15 cellular contexts compared by ENCODE assay signal in genomic region chr9:134724231-134724911, GRCh38.
DNase-seq lines count a peak whose midpoint lies in the region; ATAC-seq, FAIRE-seq and TF ChIP-seq lines count a peak whose summit lies in the region.
"Had no signal": no experiment of that assay in that cellular context is flagged by ENCODE, and none has a peak within 500 bp of the region (broad histone marks: within the 10 kb centered on the region; RNA-seq: fewer than 3 reads in every experiment).

No MANE protein-coding gene starts in this region.

- peaks cover 22% of the 10 kb centered on the region for H3K36me3 ChIP-seq in astrocyte (ENCODE audit: insufficient read depth, low read length)
- no peaks in the 10 kb centered on the region for H3K36me3 ChIP-seq in gastrocnemius medialis
- H3K36me3 ChIP-seq: right lobe of liver had no signal

- H3K9ac ChIP-seq in astrocyte (ENCODE audit: low read length), result peak overlapping the region; percentile 49

- H3K9me3 ChIP-seq in astrocyte (ENCODE audit: insufficient read depth, low read depth, low read length) (no peaks in the 10 kb centered on the region), gastrocnemius medialis (no peaks in the 10 kb centered on the region)
- H3K9me3 ChIP-seq: right lobe of liver had no signal

- H3K4me1 Mint-ChIP-seq in astrocyte (ENCODE audit: low read depth, unreplicated experiment), result peaks cover 30% of the 10 kb centered on the region
- H3K4me1 Mint-ChIP-seq in naive thymus-derived CD8-positive, alpha-beta T cell, result peaks cover 0 to 16% (median 5%) of the 10 kb centered on the region in 4 donors

- H3K4me3 Mint-ChIP-seq in astrocyte (ENCODE audit: unreplicated experiment), result no peak overlapping the region
- H3K4me3 Mint-ChIP-seq in naive thymus-derived CD8-positive, alpha-beta T cell, result no peak overlapping the region
- H3K4me3 Mint-ChIP-seq: activated naive CD8-positive, alpha-beta T cell; stimulated activated effector memory CD8-positive, alpha-beta T cell treated with anti-CD3 and anti-CD28 coated beads, Interleukin-12 subunit alpha, Interleukin-12 subunit beta, amount 100 ng/mL, for 72 hours had no signal

- intact Hi-C loops in left cardiac atrium (cut with DNase I) (no loop called here), gastrocnemius medialis (cut with DNase I; ENCODE audit: low total_unique reads) (no loop called here)

- peaks cover 36% of the 10 kb centered on the region for H3K36me3 Mint-ChIP-seq in astrocyte (ENCODE audit: low read depth, unreplicated experiment)
- H3K36me3 Mint-ChIP-seq in naive thymus-derived CD8-positive, alpha-beta T cell, result no peaks in the 10 kb centered on the region
- H3K36me3 Mint-ChIP-seq: activated naive CD8-positive, alpha-beta T cell; stimulated activated effector memory CD8-positive, alpha-beta T cell treated with anti-CD3 and anti-CD28 coated beads, Interleukin-12 subunit alpha, Interleukin-12 subunit beta, amount 100 ng/mL, for 72 hours had no signal

- TF ChIP-seq CTCF in astrocyte (IDR thresholded peaks at IDR 0.05; ENCODE audit: insufficient read depth, low read depth, low read length) (no peak), gastrocnemius medialis (IDR thresholded peaks at IDR 0.05 in 4 of 5, conservative IDR thresholded peaks at IDR 0.05 in 1 of 5) (no peak)

- FAIRE-seq in astrocyte (lab: Jason Lieb, UNC), result no peak

- ATAC-seq in left cardiac atrium, result peak; percentile 38 to 55
- peak; percentile 47 to 54 for ATAC-seq in gastrocnemius medialis
- no peak for ATAC-seq in GM21526 (IDR thresholded peaks at IDR 0.05; ENCODE audit: low FRiP score, unreplicated experiment)
- no peak for ATAC-seq in naive thymus-derived CD8-positive, alpha-beta T cell

- no peaks in the 10 kb centered on the region for H3K27me3 Mint-ChIP-seq in astrocyte (ENCODE audit: low read depth, unreplicated experiment)
- peaks cover 7 to 37% (median 18%) of the 10 kb centered on the region in 5 donors for H3K27me3 Mint-ChIP-seq in naive thymus-derived CD8-positive, alpha-beta T cell

- H3K27ac Mint-ChIP-seq in astrocyte (ENCODE audit: unreplicated experiment), result peak overlapping the region; percentile 72
- no peak overlapping the region for H3K27ac Mint-ChIP-seq in naive thymus-derived CD8-positive, alpha-beta T cell
- H3K27ac Mint-ChIP-seq: activated naive CD8-positive, alpha-beta T cell; stimulated activated effector memory CD8-positive, alpha-beta T cell treated with anti-CD3 and anti-CD28 coated beads, Interleukin-12 subunit alpha, Interleukin-12 subunit beta, amount 100 ng/mL, for 72 hours had no signal

- peaks cover 17% of the 10 kb centered on the region for H3K4me1 ChIP-seq in astrocyte (ENCODE audit: insufficient read depth, low read length)
- no peaks in the 10 kb centered on the region for H3K4me1 ChIP-seq in gastrocnemius medialis
- H3K4me1 ChIP-seq: right lobe of liver had no signal

- peaks cover 100% of the 10 kb centered on the region for H4K20me1 ChIP-seq in astrocyte (ENCODE audit: insufficient read depth, low read length)

- no peak overlapping the region for H2AFZ ChIP-seq in astrocyte (ENCODE audit: low read depth, low read length)

- in situ Hi-C loops in gastrocnemius medialis (cut with MboI; ENCODE audit: low sequenced_read_pairs in 4 of 4), result no loop called here

- H3K4me3 ChIP-seq in astrocyte (ENCODE audit: insufficient read depth, low read depth, low read length) (no peak overlapping the region), gastrocnemius medialis (no peak overlapping the region)
- H3K4me3 ChIP-seq: right lobe of liver had no signal

- peaks cover 100% of the 10 kb centered on the region for H3K79me2 ChIP-seq in astrocyte (ENCODE audit: insufficient read depth, low read length)

- TF ChIP-seq POLR2A in gastrocnemius medialis (IDR thresholded peaks at IDR 0.05), result no peak

- peak overlapping the region; percentile 52 for H3K27ac ChIP-seq in astrocyte (ENCODE audit: low read depth, low read length)
- H3K27ac ChIP-seq in gastrocnemius medialis, result peak overlapping the region in 1 of 4 donors; percentile 20
- H3K27ac ChIP-seq: right lobe of liver had no signal

- H3K4me2 ChIP-seq in astrocyte (ENCODE audit: low read length), result no peak overlapping the region

- POLR2A ChIA-PET in naive thymus-derived CD8-positive, alpha-beta T cell (lab: Charles Lee), result no interaction called here

- peak; percentile 26 for DNase-seq in DMS79 (lab: John Stamatoyannopoulos, UW)
- DNase-seq in astrocyte (ENCODE audit: low read depth), result peak; percentile 52
- peak; percentile 73 for DNase-seq in left cardiac atrium
- peak in 1 of 2 donors; percentile 55 for DNase-seq in gastrocnemius medialis
- DNase-seq in HT-29 (ENCODE audit: low spot score), result no peak
- DNase-seq in naive thymus-derived CD8-positive, alpha-beta T cell, result no peak
- no peak for DNase-seq in globus pallidus (ENCODE audit: low spot score)
- DNase-seq: DMS153, hypothalamus, NCI-H1930, NCI-H526, right lobe of liver had no signal

- no peaks in the 10 kb centered on the region for H3K27me3 ChIP-seq in astrocyte (ENCODE audit: insufficient read depth, low read length)
- H3K27me3 ChIP-seq in gastrocnemius medialis, result peaks cover 2 to 9% (median 9%) of the 10 kb centered on the region in 3 donors
- H3K27me3 ChIP-seq: right lobe of liver had no signal

- H3K9me3 Mint-ChIP-seq in astrocyte (ENCODE audit: unreplicated experiment), result peaks cover 3% of the 10 kb centered on the region
- H3K9me3 Mint-ChIP-seq in naive thymus-derived CD8-positive, alpha-beta T cell, result no peaks in the 10 kb centered on the region

Comparison
In these comparisons a context has a peak if more than half of its experiments do, and no peak if none do; other contexts are left out.
1. DNase-seq: peak in DMS79 (single experiment), astrocyte (single experiment) and left cardiac atrium (single experiment); none in HT-29 (single experiment), naive thymus-derived CD8-positive, alpha-beta T cell (0 of 10) and globus pallidus (single experiment).
2. ATAC-seq: peak in left cardiac atrium (2 of 2) and gastrocnemius medialis (2 of 2); none in GM21526 (single experiment) and naive thymus-derived CD8-positive, alpha-beta T cell (0 of 2).